Comparison of ENCODE assay signal across 1 cellular context in the genomic region with DNA sequence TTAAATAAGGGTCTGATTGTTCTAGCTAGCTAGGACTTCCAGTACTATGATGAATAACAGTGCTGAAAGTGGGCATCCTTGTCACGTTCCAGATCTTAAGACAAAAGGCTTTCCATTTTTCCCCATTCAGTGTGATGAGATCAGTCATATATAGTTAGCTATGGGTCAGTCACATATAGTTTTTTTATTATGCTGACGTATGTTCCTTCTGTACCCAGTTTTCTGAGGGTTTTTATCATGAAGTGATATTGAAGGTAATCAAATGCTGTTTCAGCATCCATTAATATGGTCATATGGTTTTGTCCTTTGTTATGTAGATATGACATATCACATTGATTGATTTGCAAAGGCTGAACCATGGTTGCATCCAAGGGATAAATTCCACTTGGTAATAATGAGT.
TF ChIP-seq lines count a peak whose summit lies in the region.

No MANE protein-coding gene starts in this region.

TF ChIP-seq in HepG2, 621 proteins besides CTCF, POLR2A, EP300 and RAD21 (continued from another document):
- TF ChIP-seq, protein P1, sequence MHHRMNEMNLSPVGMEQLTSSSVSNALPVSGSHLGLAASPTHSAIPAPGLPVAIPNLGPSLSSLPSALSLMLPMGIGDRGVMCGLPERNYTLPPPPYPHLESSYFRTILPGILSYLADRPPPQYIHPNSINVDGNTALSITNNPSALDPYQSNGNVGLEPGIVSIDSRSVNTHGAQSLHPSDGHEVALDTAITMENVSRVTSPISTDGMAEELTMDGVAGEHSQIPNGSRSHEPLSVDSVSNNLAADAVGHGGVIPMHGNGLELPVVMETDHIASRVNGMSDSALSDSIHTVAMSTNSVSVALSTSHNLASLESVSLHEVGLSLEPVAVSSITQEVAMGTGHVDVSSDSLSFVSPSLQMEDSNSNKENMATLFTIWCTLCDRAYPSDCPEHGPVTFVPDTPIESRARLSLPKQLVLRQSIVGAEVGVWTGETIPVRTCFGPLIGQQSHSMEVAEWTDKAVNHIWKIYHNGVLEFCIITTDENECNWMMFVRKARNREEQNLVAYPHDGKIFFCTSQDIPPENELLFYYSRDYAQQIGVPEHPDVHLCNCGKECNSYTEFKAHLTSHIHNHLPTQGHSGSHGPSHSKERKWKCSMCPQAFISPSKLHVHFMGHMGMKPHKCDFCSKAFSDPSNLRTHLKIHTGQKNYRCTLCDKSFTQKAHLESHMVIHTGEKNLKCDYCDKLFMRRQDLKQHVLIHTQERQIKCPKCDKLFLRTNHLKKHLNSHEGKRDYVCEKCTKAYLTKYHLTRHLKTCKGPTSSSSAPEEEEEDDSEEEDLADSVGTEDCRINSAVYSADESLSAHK (CRISPR knock-in tag; IDR thresholded peaks at IDR 0.05; ENCODE audit: borderline replicate concordance): no peak
- TF ChIP-seq MYC (CRISPR knock-in tag; IDR thresholded peaks at IDR 0.05; ENCODE audit: borderline replicate concordance) (no peak), CREB1 (IDR thresholded peaks at IDR 0.05) (peak; percentile 79), CREB1 (CRISPR knock-in tag; IDR thresholded peaks at IDR 0.05) (no peak), ZNF549 (CRISPR knock-in tag; IDR thresholded peaks at IDR 0.05) (no peak), DMAP1 (CRISPR knock-in tag; IDR thresholded peaks at IDR 0.05) (no peak), ISX (CRISPR knock-in tag; conservative IDR thresholded peaks at IDR 0.05) (no peak), TAF1 (CRISPR knock-in tag; IDR thresholded peaks at IDR 0.05) (no peak), GATA4 (IDR thresholded peaks at IDR 0.05; ENCODE audit: borderline replicate concordance, low read depth) (no peak), ZBTB21 (CRISPR knock-in tag; IDR thresholded peaks at IDR 0.05) (no peak), NFE2L2 (IDR thresholded peaks at IDR 0.05; ENCODE audit: low read length) (no peak), CAMTA2 (CRISPR knock-in tag; IDR thresholded peaks at IDR 0.05; ENCODE audit: borderline replicate concordance) (no peak), MAF1 (CRISPR knock-in tag; IDR thresholded peaks at IDR 0.05; ENCODE audit: borderline replicate concordance) (no peak), MAFK (conservative IDR thresholded peaks at IDR 0.05 in 1 of 2, IDR thresholded peaks at IDR 0.05 in 1 of 2; ENCODE audit: low read length in 2 of 2) (peak; percentile 34 to 76; a peak in 3 of 4 replicates), CBX1 (IDR thresholded peaks at IDR 0.05; ENCODE audit: low read depth) (no peak), HNF4G (IDR thresholded peaks at IDR 0.05; ENCODE audit: borderline replicate concordance, low read depth, low read length) (no peak), HNF4G (CRISPR knock-in tag; IDR thresholded peaks at IDR 0.05; ENCODE audit: borderline replicate concordance, low read depth) (no peak)
TF ChIP-seq in HepG2: peak in this region for 3.
